22 cellular contexts compared by ENCODE assay signal in the genomic region with DNA sequence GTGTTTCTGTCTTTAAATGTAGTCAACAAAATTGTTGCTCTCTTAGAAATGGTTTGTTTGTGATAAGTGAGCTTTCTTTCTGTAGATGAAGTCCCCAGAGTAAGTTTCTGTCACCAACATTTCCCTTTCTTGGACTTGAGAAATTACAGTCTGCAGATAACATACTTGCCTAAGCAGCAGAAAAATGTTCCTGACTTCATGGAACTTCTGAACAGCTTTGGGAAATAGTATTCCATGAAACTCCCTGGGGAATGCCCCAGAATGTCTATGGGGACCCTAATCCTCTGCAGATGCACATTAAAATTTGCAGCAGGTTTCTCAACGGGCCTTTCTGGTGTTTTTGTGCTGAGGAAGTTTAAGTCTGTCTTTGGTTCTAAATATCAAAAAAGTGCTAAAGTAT. TPM values are rescaled to one million over a fixed set of nuclear protein-coding genes. Genes with fewer than 3 reads are reported as not detected.
DNase-seq lines count a peak whose midpoint lies in the region; ATAC-seq and TF ChIP-seq lines count a peak whose summit lies in the region.
"Had no signal": no experiment of that assay in that cellular context is flagged by ENCODE, and none has a peak within 500 bp of the region (broad histone marks: within the 10 kb centered on the region; RNA-seq: fewer than 3 reads in every experiment).

No MANE protein-coding gene starts in this region.

- H4K20me1 ChIP-seq in PC-3 (ENCODE audit: low read length) (no peaks in the 10 kb centered on the region), smooth muscle cell (ENCODE audit: low read depth) (no peaks in the 10 kb centered on the region)

- POLR2A ChIA-PET in PC-3 (lab: Charles Lee; ENCODE audit: unreplicated experiment): no interaction called here

- no peak overlapping the region for H3K9ac ChIP-seq in PC-3 (ENCODE audit: low read length)
- peak overlapping the region; percentile 31 for H3K9ac ChIP-seq in smooth muscle cell (ENCODE audit: low read depth)
- H3K9ac ChIP-seq: KMS-11, SK-N-SH had no signal

- 52 to 62% methylated on average over 1 of the region's 1 CpG for WGBS in heart right ventricle, 2 donors
- 33% methylated on average over 1 of the region's 1 CpG for WGBS in smooth muscle cell (ENCODE audit: low lambda C conversion rate)

- no peaks in the 10 kb centered on the region for H3K4me1 ChIP-seq in PC-3 (ENCODE audit: insufficient read depth, low read length)
- peaks cover 0 to 5% (median 0%) of the 10 kb centered on the region in 9 donors for H3K4me1 ChIP-seq in heart right ventricle
- no peaks in the 10 kb centered on the region for H3K4me1 ChIP-seq in smooth muscle cell (ENCODE audit: low read depth)

- DNase-seq in NCI-H82 (lab: John Stamatoyannopoulos, UW): peak; percentile 32
- DNase-seq in NCI-H82 treated with DMSO at 0.1 percent for 48 hours (lab: John Stamatoyannopoulos, UW; ENCODE audit: unreplicated experiment): no peak
- DNase-seq in PC-3: no peak
- DNase-seq in heart right ventricle: peak in 1 of 2 donors; percentile 25
- DNase-seq in smooth muscle cell (lab: John Stamatoyannopoulos, UW; ENCODE audit: unreplicated experiment): no peak
- no peak for DNase-seq in WERI-Rb-1
- DNase-seq in HK-2 (ENCODE audit: unreplicated experiment): no peak
- DNase-seq: BE2C; CD4-positive, alpha-beta T cell; DMS153; GDM1; MV-4-11; NCI-H187; NCI-H2107; NCI-H510A; NCI-H748 treated with DMSO at 0.1 percent for 48 hours; SHP77; SK-N-SH had no signal

- H2AFZ ChIP-seq in PC-3 (ENCODE audit: low read length) (0 out of 2 replicates have a peak overlapping the region, but pooled peaks have one; percentile 18), smooth muscle cell (ENCODE audit: low read depth) (peak overlapping the region; percentile 86)

- H3K79me2 ChIP-seq in PC-3 (ENCODE audit: low read length) (no peaks in the 10 kb centered on the region), smooth muscle cell (ENCODE audit: low read depth) (no peaks in the 10 kb centered on the region)

- no peak overlapping the region for H3K4me3 ChIP-seq in PC-3 (ENCODE audit: low read length)
- H3K4me3 ChIP-seq in heart right ventricle: no peak overlapping the region
- H3K4me3 ChIP-seq in smooth muscle cell: no peak overlapping the region
- H3K4me3 ChIP-seq in WERI-Rb-1 (ENCODE audit: low read depth, low read length): no peak overlapping the region
- H3K4me3 ChIP-seq: GM12878 had no signal

- H3K27me3 ChIP-seq in PC-3 (ENCODE audit: low read length) (no peaks in the 10 kb centered on the region), heart right ventricle (no peaks in the 10 kb centered on the region), smooth muscle cell (ENCODE audit: low read depth) (no peaks in the 10 kb centered on the region), WERI-Rb-1 (ENCODE audit: insufficient read depth, low read depth, severe bottlenecking) (peaks cover 2% of the 10 kb centered on the region)
- H3K27me3 ChIP-seq: BE2C had no signal

- no peaks in the 10 kb centered on the region for H3K9me2 ChIP-seq in PC-3 (replicated peaks; ENCODE audit: low read length)
- H3K9me2 ChIP-seq: SK-N-SH had no signal

- H3K27ac ChIP-seq in PC-3 (ENCODE audit: low read length) (no peak overlapping the region), heart right ventricle (no peak overlapping the region), smooth muscle cell (ENCODE audit: low read depth) (peak overlapping the region; percentile 64), WERI-Rb-1 (no peak overlapping the region)
- H3K27ac ChIP-seq: 22Rv1, KMS-11 had no signal

- no peaks in the 10 kb centered on the region for H3F3A ChIP-seq in PC-3 (ENCODE audit: low read length, unreplicated experiment)
- peaks cover 5% of the 10 kb centered on the region for H3F3A ChIP-seq in smooth muscle cell (ENCODE audit: low read depth)

- H3K36me3 ChIP-seq in PC-3 (ENCODE audit: low read depth, low read length): no peaks in the 10 kb centered on the region
- no peaks in the 10 kb centered on the region for H3K36me3 ChIP-seq in heart right ventricle
- no peaks in the 10 kb centered on the region for H3K36me3 ChIP-seq in smooth muscle cell (ENCODE audit: low read depth)
- H3K36me3 ChIP-seq in WERI-Rb-1: no peaks in the 10 kb centered on the region
- H3K36me3 ChIP-seq: BE2C had no signal

- H3K4me2 ChIP-seq in PC-3 (ENCODE audit: low read length) (no peak overlapping the region), smooth muscle cell (peak overlapping the region; percentile 52)
- H3K4me2 ChIP-seq: KMS-11, SK-N-SH had no signal

- ATAC-seq in PC-3 (no peak), heart right ventricle (peak in 5 of 8 donors; percentile 25 to 70 (median 65)), HG02623 (IDR thresholded peaks at IDR 0.05; ENCODE audit: unreplicated experiment) (no peak)
- ATAC-seq: GM12878 had no signal

- H3K9me3 ChIP-seq in PC-3 (ENCODE audit: low read length) (no peaks in the 10 kb centered on the region), heart right ventricle (peaks cover 0 to 8% (median 0%) of the 10 kb centered on the region in 11 donors), smooth muscle cell (replicated peaks; ENCODE audit: low read depth) (no peaks in the 10 kb centered on the region), WERI-Rb-1 (ENCODE audit: severe bottlenecking) (no peaks in the 10 kb centered on the region)
- H3K9me3 ChIP-seq: BE2C, SK-N-SH had no signal

- TF ChIP-seq CTCF in PC-3 (conservative IDR thresholded peaks at IDR 0.05; ENCODE audit: low read depth, low read length): no peak
- TF ChIP-seq CTCF in heart right ventricle (IDR thresholded peaks at IDR 0.05): no peak
- TF ChIP-seq CTCF in smooth muscle cell (IDR thresholded peaks at IDR 0.05; ENCODE audit: borderline replicate concordance, insufficient read depth, poor library complexity, severe bottlenecking): no peak
- no peak for TF ChIP-seq CTCF in WERI-Rb-1 (IDR thresholded peaks at IDR 0.05; ENCODE audit: low read depth, low read length)

- BruUV-seq in PC-3 (replicated peaks; lab: Mats Ljungman, UMichigan): no TSS peak

- intact Hi-C loops in PC-3 (cut with micrococcal nuclease): no loop called here
- intact Hi-C loops in heart right ventricle (cut with DNase I): no loop called here

- CTCF ChIA-PET in PC-3 (lab: Charles Lee): no interaction called here

RNA-seq across cellular contexts. Expression of gene NEIL3, which starts 38.6 kb away (rescaled TPM):
- total RNA-seq in PC-3 (2014; rRNA removed) (10.2 and 13.2 TPM in 2 replicates), heart right ventricle (under 1 TPM in 6 of 10 donors, not detected in 4; 0.11 to 0.88 (median 0.38) TPM), smooth muscle cell (3.7 and 4.9 TPM in 2 replicates)
- polyA plus RNA-seq in heart right ventricle (under 1 TPM in 1 of 2 donors, not detected in 1; 0.03 TPM), smooth muscle cell (1.2 and 2.7 TPM in 2 replicates)

Comparison
In these comparisons a context has a peak if more than half of its experiments do, and no peak if none do; other contexts are left out.
1. ATAC-seq: peak in heart right ventricle (5 of 8); none in PC-3 (single experiment) and HG02623 (single experiment).